20 cellular contexts compared by ENCODE assay signal in genomic region chr14:82796081-82796480, GRCh38.
DNase-seq lines count a peak whose midpoint lies in the region; ATAC-seq and TF ChIP-seq lines count a peak whose summit lies in the region.
"Had no signal": no experiment of that assay in that cellular context is flagged by ENCODE, and none has a peak within 500 bp of the region (broad histone marks: within the 10 kb centered on the region; RNA-seq: fewer than 3 reads in every experiment).

No MANE protein-coding gene starts in this region.

- H3K27ac ChIP-seq in foreskin keratinocyte (no peak overlapping the region), thyroid gland (no peak overlapping the region)
- H3K27ac ChIP-seq: A549, RWPE1 had no signal

- DNase-seq in HAP-1 (ENCODE audit: low spot score in 2 of 2) (peak; percentile 43 to 79), NCI-H82 (lab: John Stamatoyannopoulos, UW) (peak; percentile 91), foreskin keratinocyte (peak in 1 of 2 donors; percentile 6), thyroid gland (peak; percentile 19 to 23), NCI-H2081 treated with DMSO at 0.1 percent for 48 hours (lab: John Stamatoyannopoulos, UW) (no peak)
- DNase-seq: BE2C, DMS79, MG63, NCI-H1048, NCI-H1417 treated with DMSO at 0.1 percent for 48 hours, NCI-H187, NCI-H2107, NCI-H2227 treated with DMSO at 0.1 percent for 48 hours, NCI-H510A, SHP77 treated with DMSO at 0.1 percent for 48 hours, SK-N-SH had no signal

- ATAC-seq in foreskin keratinocyte (peak; percentile 35), GM21367 (IDR thresholded peaks at IDR 0.05; ENCODE audit: unreplicated experiment) (no peak), HG03097 (IDR thresholded peaks at IDR 0.05; ENCODE audit: low FRiP score, unreplicated experiment) (no peak)
- ATAC-seq: A549 had no signal

- TF ChIP-seq CTCF in foreskin keratinocyte (conservative IDR thresholded peaks at IDR 0.05): no peak
- TF ChIP-seq CTCF in thyroid gland (IDR thresholded peaks at IDR 0.05): no peak

- no peaks in the 10 kb centered on the region for H3K9me3 ChIP-seq in HAP-1
- H3K9me3 ChIP-seq in thyroid gland: no peaks in the 10 kb centered on the region
- H3K9me3 ChIP-seq: A549, BE2C, MG63, SK-N-SH had no signal

- 65 to 67% methylated on average over 4 of the region's 4 CpGs for WGBS in thyroid gland, 2 donors

- no peaks in the 10 kb centered on the region for H3K36me3 ChIP-seq in HAP-1 (replicated peaks)
- no peaks in the 10 kb centered on the region for H3K36me3 ChIP-seq in thyroid gland
- H3K36me3 ChIP-seq: BE2C, MG63 had no signal

- H3K4me3 ChIP-seq in HAP-1 (no peak overlapping the region), thyroid gland (replicated peaks in 1 of 3) (no peak overlapping the region)
- H3K4me3 ChIP-seq: A549, MG63 had no signal

- intact Hi-C loops in thyroid gland (cut with DNase I): no loop called here

- no peak for TF ChIP-seq POLR2A in thyroid gland (IDR thresholded peaks at IDR 0.05)

- no peaks in the 10 kb centered on the region for H3K27me3 ChIP-seq in HAP-1 (ENCODE audit: low read depth)
- no peaks in the 10 kb centered on the region for H3K27me3 ChIP-seq in foreskin keratinocyte
- no peaks in the 10 kb centered on the region for H3K27me3 ChIP-seq in thyroid gland
- H3K27me3 ChIP-seq: BE2C, MG63 had no signal

- in situ Hi-C loops in HAP-1 (cut with MboI; ENCODE audit: low sequenced_read_pairs): no loop called here

- H3K4me1 ChIP-seq in HAP-1 (peaks cover 24% of the 10 kb centered on the region), foreskin keratinocyte (peaks cover 3% of the 10 kb centered on the region), thyroid gland (no peaks in the 10 kb centered on the region)
- H3K4me1 ChIP-seq: A549, BE2C had no signal
